ENCODE assay signal across 17 cellular contexts in genomic region chr1:208071425-208072031, GRCh38.
A peak's percentile ranks its signal among the peaks of the same experiment; 100 is the strongest.
DNase-seq lines count a peak whose midpoint lies in the region; ATAC-seq, FAIRE-seq and TF ChIP-seq lines count a peak whose summit lies in the region.
"Had no signal": no experiment of that assay in that cellular context is flagged by ENCODE, and none has a peak within 500 bp of the region (broad histone marks: within the 10 kb centered on the region; RNA-seq: fewer than 3 reads in every experiment).

No MANE protein-coding gene starts in this region.

- no peak overlapping the region for H3K4ac ChIP-seq in IMR-90 (ENCODE audit: low read depth, low read length)

- no peak overlapping the region for H2BK120ac ChIP-seq in IMR-90 (ENCODE audit: low read depth, low read length)

- H2BK5ac ChIP-seq in IMR-90 (ENCODE audit: low read depth, low read length, poor library complexity, severe bottlenecking): no peak overlapping the region

- H3K27ac ChIP-seq in IMR-90 (ENCODE audit: insufficient read depth, low read length) (no peak overlapping the region), gastrocnemius medialis (no peak overlapping the region)

- H3K36me3 ChIP-seq in IMR-90 (ENCODE audit: control insufficient read depth, insufficient read depth, low read length) (no peaks in the 10 kb centered on the region), gastrocnemius medialis (peaks cover 0 to 48% of the 10 kb centered on the region in 2 donors)
- H3K36me3 ChIP-seq: HAP-1 had no signal

- H4K91ac ChIP-seq in IMR-90 (ENCODE audit: insufficient read depth, low read depth, low read length): no peak overlapping the region

- H3K4me1 ChIP-seq in IMR-90 (ENCODE audit: control insufficient read depth, insufficient read depth, low read length) (no peaks in the 10 kb centered on the region), gastrocnemius medialis (no peaks in the 10 kb centered on the region)
- H3K4me1 ChIP-seq: HAP-1 had no signal

- FAIRE-seq in GM12892 (lab: Jason Lieb, UNC): no peak
- FAIRE-seq: G401.6, K562, RCC 7860 had no signal

- no peaks in the 10 kb centered on the region for H4K20me1 ChIP-seq in IMR-90 (ENCODE audit: insufficient read depth, low read length)

- H3K4me3 ChIP-seq in IMR-90 (ENCODE audit: insufficient read depth, low read depth, low read length) (no peak overlapping the region), gastrocnemius medialis (no peak overlapping the region)
- H3K4me3 ChIP-seq: HAP-1, K562 had no signal

- ATAC-seq in IMR-90 (ENCODE audit: low read depth): no peak
- ATAC-seq in HG02884 (IDR thresholded peaks at IDR 0.05; ENCODE audit: unreplicated experiment): no peak
- ATAC-seq in gastrocnemius medialis: no peak
- ATAC-seq: K562, Right ventricle myocardium inferior had no signal

- no peak for TF ChIP-seq POLR2A in IMR-90 (IDR thresholded peaks at IDR 0.05; ENCODE audit: low read depth, low read length)
- TF ChIP-seq POLR2A in GM12892 (IDR thresholded peaks at IDR 0.05; ENCODE audit: low read depth, low read length): no peak
- no peak for TF ChIP-seq POLR2A in gastrocnemius medialis (IDR thresholded peaks at IDR 0.05)

- intact Hi-C loops in IMR-90 (cut with micrococcal nuclease) (no loop called here), gastrocnemius medialis (cut with DNase I; ENCODE audit: low total_unique reads) (no loop called here)

- no peak overlapping the region for H2BK15ac ChIP-seq in IMR-90 (ENCODE audit: low read depth, low read length)

- H3K27me3 ChIP-seq in IMR-90 (ENCODE audit: control insufficient read depth, insufficient read depth, low read length) (no peaks in the 10 kb centered on the region), gastrocnemius medialis (no peaks in the 10 kb centered on the region)

- no peak for TF ChIP-seq CTCF in IMR-90 (conservative IDR thresholded peaks at IDR 0.05; ENCODE audit: low read depth, low read length)
- TF ChIP-seq CTCF in gastrocnemius medialis (IDR thresholded peaks at IDR 0.05 in 4 of 5, conservative IDR thresholded peaks at IDR 0.05 in 1 of 5): no peak

- dilution Hi-C loops in IMR-90 (cut with HindIII; ENCODE audit: low sequenced_read_pairs, unreplicated experiment): no loop called here

- H3K18ac ChIP-seq in IMR-90 (ENCODE audit: low read depth, low read length): no peak overlapping the region

- H2AK5ac ChIP-seq in IMR-90 (ENCODE audit: low read depth, low read length): no peak overlapping the region

- CTCF ChIA-PET in IMR-90 (lab: Yijun Ruan, JAX): interaction anchor here (0.5 kb wide), 1 partner anchor 219 kb away, joined by 4 read pairs; no protein-coding TSS in a partner anchor

- in situ Hi-C loops in IMR-90 (cut with MboI; ENCODE audit: low sequenced_read_pairs): no loop called here
- in situ Hi-C loops in gastrocnemius medialis (cut with MboI; ENCODE audit: low sequenced_read_pairs in 4 of 4): no loop called here

- H3K56ac ChIP-seq in IMR-90 (ENCODE audit: extremely low read depth, insufficient read depth, low read length): no peak overlapping the region

- H3K9ac ChIP-seq in IMR-90 (ENCODE audit: low read depth, low read length): no peak overlapping the region

- no peak overlapping the region for H2BK20ac ChIP-seq in IMR-90 (ENCODE audit: low read depth, low read length)

- H4K5ac ChIP-seq in IMR-90 (ENCODE audit: low read depth, low read length): no peak overlapping the region

- WGBS in IMR-90 (ENCODE audit: extremely low coverage in 2 of 2, insufficient read length in 1 of 2), 2 experiments: no CpG with 5 or more reads among the region's 7 CpGs

- BruUV-seq in IMR-90 (replicated peaks; lab: Mats Ljungman, UMichigan): no TSS peak

- H3K9me1 ChIP-seq in IMR-90 (ENCODE audit: insufficient read depth, low read length): peaks cover 7% of the 10 kb centered on the region

- H3K4me2 ChIP-seq in IMR-90 (ENCODE audit: low read depth, low read length): no peak overlapping the region

- TF ChIP-seq RAD21 in IMR-90 (IDR thresholded peaks at IDR 0.05; ENCODE audit: low read length): no peak

- H3K9me3 ChIP-seq in IMR-90 (ENCODE audit: control insufficient read depth, insufficient read depth, low read length) (no peaks in the 10 kb centered on the region), gastrocnemius medialis (no peaks in the 10 kb centered on the region)
- H3K9me3 ChIP-seq: HAP-1 had no signal

- no peak overlapping the region for H2AK9ac ChIP-seq in IMR-90 (replicated peaks; ENCODE audit: low read depth, low read length, poor library complexity)

- H2AFZ ChIP-seq in IMR-90 (replicated peaks; ENCODE audit: low read length, poor library complexity): no peak overlapping the region

- no peak overlapping the region for H3K23ac ChIP-seq in IMR-90 (ENCODE audit: low read depth, low read length)

- DNase-seq in IMR-90: peak; percentile 29
- DNase-seq in astrocyte of the hippocampus (ENCODE audit: low read depth, low spot score): peak; percentile 86
- DNase-seq in iris pigment epithelial cell (ENCODE audit: low read depth): peak; percentile 28
- peak; percentile 71 for DNase-seq in renal cortical epithelial cell (ENCODE audit: low read depth)
- no peak for DNase-seq in hippocampal formation (lab: John Stamatoyannopoulos, UW)
- DNase-seq in GM12892 (ENCODE audit: insufficient read length): no peak
- no peak for DNase-seq in gastrocnemius medialis
- DNase-seq: DND-41, NCI-H1105 treated with DMSO at 0.1 percent for 48 hours, NCI-H1694, NCI-H2081 treated with DMSO at 0.1 percent for 48 hours had no signal

- POLR2A ChIA-PET in IMR-90 (lab: Charles Lee; ENCODE audit: unreplicated experiment): no interaction called here

- H4K8ac ChIP-seq in IMR-90 (ENCODE audit: low read depth in 2 of 2, low read length in 2 of 2): no peak overlapping the region

- no peak overlapping the region for H3K14ac ChIP-seq in IMR-90 (replicated peaks; ENCODE audit: low read depth, low read length)

- no peaks in the 10 kb centered on the region for H3K79me1 ChIP-seq in IMR-90 (ENCODE audit: low read depth in 1 of 2, low read length in 2 of 2)

TF ChIP-seq in IMR-90, 13 proteins besides CTCF, POLR2A, EP300 and RAD21:
- TF ChIP-seq RCOR1 (IDR thresholded peaks at IDR 0.05; ENCODE audit: insufficient replicate concordance, low read length) (no peak), FOS (IDR thresholded peaks at IDR 0.05; ENCODE audit: low read depth, low read length) (no peak), MAFK (IDR thresholded peaks at IDR 0.05; ENCODE audit: low read depth, low read length) (no peak), BHLHE40 (IDR thresholded peaks at IDR 0.05; ENCODE audit: low read depth, low read length) (no peak), RFX5 (IDR thresholded peaks at IDR 0.05; ENCODE audit: low read depth, low read length) (no peak), SMC3 (IDR thresholded peaks at IDR 0.05; ENCODE audit: low read depth, low read length) (no peak), NFE2L2 (IDR thresholded peaks at IDR 0.05; ENCODE audit: low read depth, low read length) (no peak), CHD1 (IDR thresholded peaks at IDR 0.05; ENCODE audit: low read depth, low read length) (no peak), CEBPB (IDR thresholded peaks at IDR 0.05; ENCODE audit: low read depth, low read length) (no peak), MAZ (IDR thresholded peaks at IDR 0.05; ENCODE audit: borderline replicate concordance, low read depth, low read length) (no peak), MXI1 (IDR thresholded peaks at IDR 0.05; ENCODE audit: borderline replicate concordance, low read depth, low read length) (no peak)
- TF ChIP-seq, protein P1, sequence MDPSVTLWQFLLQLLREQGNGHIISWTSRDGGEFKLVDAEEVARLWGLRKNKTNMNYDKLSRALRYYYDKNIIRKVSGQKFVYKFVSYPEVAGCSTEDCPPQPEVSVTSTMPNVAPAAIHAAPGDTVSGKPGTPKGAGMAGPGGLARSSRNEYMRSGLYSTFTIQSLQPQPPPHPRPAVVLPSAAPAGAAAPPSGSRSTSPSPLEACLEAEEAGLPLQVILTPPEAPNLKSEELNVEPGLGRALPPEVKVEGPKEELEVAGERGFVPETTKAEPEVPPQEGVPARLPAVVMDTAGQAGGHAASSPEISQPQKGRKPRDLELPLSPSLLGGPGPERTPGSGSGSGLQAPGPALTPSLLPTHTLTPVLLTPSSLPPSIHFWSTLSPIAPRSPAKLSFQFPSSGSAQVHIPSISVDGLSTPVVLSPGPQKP (IDR thresholded peaks at IDR 0.05; ENCODE audit: borderline replicate concordance, low read depth, low read length): no peak
- TF ChIP-seq, protein P2, sequence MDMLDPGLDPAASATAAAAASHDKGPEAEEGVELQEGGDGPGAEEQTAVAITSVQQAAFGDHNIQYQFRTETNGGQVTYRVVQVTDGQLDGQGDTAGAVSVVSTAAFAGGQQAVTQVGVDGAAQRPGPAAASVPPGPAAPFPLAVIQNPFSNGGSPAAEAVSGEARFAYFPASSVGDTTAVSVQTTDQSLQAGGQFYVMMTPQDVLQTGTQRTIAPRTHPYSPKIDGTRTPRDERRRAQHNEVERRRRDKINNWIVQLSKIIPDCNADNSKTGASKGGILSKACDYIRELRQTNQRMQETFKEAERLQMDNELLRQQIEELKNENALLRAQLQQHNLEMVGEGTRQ (IDR thresholded peaks at IDR 0.05; ENCODE audit: low read depth, low read length): no peak

Comparison
In these comparisons a context has a peak if more than half of its experiments do, and no peak if none do; other contexts are left out.
1. DNase-seq: peak in IMR-90 (single experiment), astrocyte of the hippocampus (single experiment), iris pigment epithelial cell (single experiment) and renal cortical epithelial cell (single experiment); none in hippocampal formation (0 of 2), GM12892 (single experiment) and gastrocnemius medialis (0 of 2).